Comparison of ENCODE assay signal across 31 cellular contexts in the genomic region with DNA sequence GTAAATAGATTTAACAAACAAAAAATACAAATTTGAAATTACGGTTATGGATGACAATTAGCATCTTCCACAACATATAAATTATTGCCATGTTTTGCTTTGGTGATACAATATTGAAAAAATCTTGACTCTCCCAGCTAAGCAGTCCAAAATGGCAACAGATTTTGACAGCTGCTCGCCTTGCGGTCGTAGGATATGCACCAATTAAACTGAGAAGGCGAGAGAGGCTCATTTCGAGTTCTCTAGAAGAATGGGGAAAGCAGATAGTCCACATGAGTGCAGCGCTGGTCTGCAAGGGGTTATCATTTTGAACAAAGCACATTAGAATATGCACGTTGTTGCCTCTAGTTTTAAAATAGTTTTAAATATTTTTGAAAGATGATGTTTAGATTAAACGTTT.
"Had no signal": no experiment of that assay in that cellular context is flagged by ENCODE, and none has a peak within 500 bp of the region (broad histone marks: within the 10 kb centered on the region; RNA-seq: fewer than 3 reads in every experiment).

No MANE protein-coding gene starts in this region.

- H3K36me3 Mint-ChIP-seq: activated CD8-positive, alpha-beta memory T cell treated with anti-CD3 and anti-CD28 coated beads, Interleukin-2, amount 10 ng/mL, durations not matched to agents 7 days and 5 days; activated naive CD4-positive, alpha-beta T cell treated with anti-CD3 and anti-CD28 coated beads, Interleukin-2, amount 10 ng/mL, durations not matched to agents 7 days and 5 days; activated naive CD4-positive, alpha-beta T cell treated with anti-CD3 and anti-CD28 coated beads, Interleukin-2, amount 50 U/mL, for 72 hours; activated naive CD8-positive, alpha-beta T cell treated with anti-CD3 and anti-CD28 coated beads, Interleukin-2, amount 10 ng/mL, durations not matched to agents 7 days and 5 days; brain had no signal

- ATAC-seq: activated CD4-positive, alpha-beta T cell treated with anti-CD3 and anti-CD28 coated beads for 36 hours; activated CD8-positive, alpha-beta memory T cell treated with anti-CD3 and anti-CD28 coated beads, Interleukin-2, amount 10 ng/mL, durations not matched to agents 7 days and 5 days; activated CD8-positive, alpha-beta T cell treated with anti-CD3 and anti-CD28 coated beads, Interleukin-2, amount 10 ng/mL, durations not matched to agents 7 days and 5 days; activated naive CD4-positive, alpha-beta T cell treated with anti-CD3 and anti-CD28 coated beads, Interleukin-2, amount 50 U/mL, for 72 hours; activated T-cell treated with anti-CD3 and anti-CD28 coated beads, Interleukin-2, amount 50 U/mL, for 72 hours; esophagus mucosa; T-helper 17 cell had no signal

- H3K27me3 ChIP-seq: ascending aorta, dorsolateral prefrontal cortex had no signal

- H3K27ac ChIP-seq: ascending aorta, coronary artery, dorsolateral prefrontal cortex, WERI-Rb-1 had no signal

- H3K27me3 Mint-ChIP-seq: activated CD4-positive, alpha-beta T cell treated with anti-CD3 and anti-CD28 coated beads, Interleukin-2, amount 10 ng/mL, durations not matched to agents 24 days and 14 days; activated T-cell treated with anti-CD3 and anti-CD28 coated beads, Interleukin-2, amount 50 U/mL, for 24 hours; brain had no signal

- H3K27ac Mint-ChIP-seq: activated CD4-positive, alpha-beta memory T cell treated with anti-CD3 and anti-CD28 coated beads for 36 hours; activated CD4-positive, alpha-beta T cell treated with anti-CD3 and anti-CD28 coated beads for 36 hours; activated CD4-positive, alpha-beta T cell treated with anti-CD3 and anti-CD28 coated beads, Interleukin-2, amount 10 ng/mL, durations not matched to agents 24 days and 14 days; activated CD8-positive, alpha-beta memory T cell treated with anti-CD3 and anti-CD28 coated beads, Interleukin-2, amount 10 ng/mL, durations not matched to agents 7 days and 5 days; activated CD8-positive, alpha-beta T cell treated with anti-CD3 and anti-CD28 coated beads, Interleukin-2, amount 10 ng/mL, durations not matched to agents 7 days and 5 days; activated naive CD4-positive, alpha-beta T cell treated with anti-CD3 and anti-CD28 coated beads, Interleukin-2, amount 10 ng/mL, durations not matched to agents 7 days and 5 days; activated naive CD4-positive, alpha-beta T cell treated with anti-CD3 and anti-CD28 coated beads, Interleukin-2, amount 50 U/mL, for 72 hours; activated naive CD8-positive, alpha-beta T cell treated with anti-CD3 and anti-CD28 coated beads, Interleukin-2, amount 10 ng/mL, durations not matched to agents 7 days and 5 days; activated T-cell treated with anti-CD3 and anti-CD28 coated beads, Interleukin-2, amount 50 U/mL, for 24 hours; activated T-cell treated with anti-CD3 and anti-CD28 coated beads, Interleukin-2, amount 50 U/mL, for 72 hours; dendritic cell treated with granulocyte-macrophage colony-stimulating factor and Interleukin-4, amounts not matched to agents 40 ng/mL and 50 ng/mL, for 4 days; endodermal cell; T-helper 17 cell; T-helper 2 cell treated with Interferon-gamma antibody and Interleukin-4, amounts not matched to agents 5 μg/mL and 100 μg/mL, for 36 hours had no signal

- H3K36me3 ChIP-seq: ascending aorta, WERI-Rb-1 had no signal

- H3K4me1 Mint-ChIP-seq: activated naive CD4-positive, alpha-beta T cell treated with anti-CD3 and anti-CD28 coated beads, Interleukin-2, amount 10 ng/mL, durations not matched to agents 7 days and 5 days; central memory CD8-positive, alpha-beta T cell had no signal

- H3K4me1 ChIP-seq: ascending aorta had no signal

- H3K4me3 ChIP-seq: ascending aorta, coronary artery, dorsolateral prefrontal cortex had no signal

- H3K9me3 Mint-ChIP-seq: activated CD4-positive, alpha-beta T cell treated with anti-CD3 and anti-CD28 coated beads, Interleukin-2, amount 10 ng/mL, durations not matched to agents 24 days and 14 days; activated naive CD4-positive, alpha-beta T cell treated with anti-CD3 and anti-CD28 coated beads, Interleukin-2, amount 10 ng/mL, durations not matched to agents 7 days and 5 days; activated naive CD4-positive, alpha-beta T cell treated with anti-CD3 and anti-CD28 coated beads, Interleukin-2, amount 50 U/mL, for 72 hours; activated T-cell treated with anti-CD3 and anti-CD28 coated beads, Interleukin-2, amount 50 U/mL, for 24 hours; activated T-cell treated with anti-CD3 and anti-CD28 coated beads, Interleukin-2, amount 50 U/mL, for 72 hours; brain; central memory CD8-positive, alpha-beta T cell; dendritic cell treated with granulocyte-macrophage colony-stimulating factor and Interleukin-4, amounts not matched to agents 40 ng/mL and 50 ng/mL, for 4 days; endodermal cell; T-helper 2 cell treated with Interferon-gamma antibody and Interleukin-4, amounts not matched to agents 5 μg/mL and 100 μg/mL, for 36 hours had no signal

- H3K4me3 Mint-ChIP-seq: activated CD4-positive, alpha-beta memory T cell treated with anti-CD3 and anti-CD28 coated beads for 36 hours; activated CD4-positive, alpha-beta T cell treated with anti-CD3 and anti-CD28 coated beads for 36 hours; activated CD4-positive, alpha-beta T cell treated with anti-CD3 and anti-CD28 coated beads, Interleukin-2, amount 10 ng/mL, durations not matched to agents 24 days and 14 days; activated CD8-positive, alpha-beta memory T cell treated with anti-CD3 and anti-CD28 coated beads, Interleukin-2, amount 10 ng/mL, durations not matched to agents 7 days and 5 days; activated CD8-positive, alpha-beta T cell treated with anti-CD3 and anti-CD28 coated beads, Interleukin-2, amount 10 ng/mL, durations not matched to agents 7 days and 5 days; activated naive CD4-positive, alpha-beta T cell treated with anti-CD3 and anti-CD28 coated beads, Interleukin-2, amount 10 ng/mL, durations not matched to agents 7 days and 5 days; activated naive CD8-positive, alpha-beta T cell treated with anti-CD3 and anti-CD28 coated beads, Interleukin-2, amount 10 ng/mL, durations not matched to agents 7 days and 5 days; activated T-cell treated with anti-CD3 and anti-CD28 coated beads, Interleukin-2, amount 50 U/mL, for 24 hours; activated T-cell treated with anti-CD3 and anti-CD28 coated beads, Interleukin-2, amount 50 U/mL, for 72 hours; brain; central memory CD8-positive, alpha-beta T cell; dendritic cell treated with granulocyte-macrophage colony-stimulating factor and Interleukin-4, amounts not matched to agents 40 ng/mL and 50 ng/mL, for 4 days; endodermal cell; T-helper 17 cell; T-helper 2 cell treated with Interferon-gamma antibody and Interleukin-4, amounts not matched to agents 5 μg/mL and 100 μg/mL, for 36 hours had no signal

- DNase-seq: activated CD4-positive, alpha-beta memory T cell treated with anti-CD3 and anti-CD28 coated beads for 36 hours; activated CD4-positive, alpha-beta T cell treated with anti-CD3 and anti-CD28 coated beads for 36 hours; activated CD4-positive, alpha-beta T cell treated with anti-CD3 and anti-CD28 coated beads, Interleukin-2, amount 10 ng/mL, durations not matched to agents 24 days and 14 days; activated CD4-positive, CD25-positive, alpha-beta regulatory T cell; activated CD4-positive, CD25-positive, alpha-beta regulatory T cell treated with anti-CD3 and anti-CD28 coated beads, Interleukin-2, amount 50 U/mL, for 72 hours; activated CD8-positive, alpha-beta memory T cell treated with anti-CD3 and anti-CD28 coated beads, Interleukin-2, amount 10 ng/mL, durations not matched to agents 7 days and 5 days; activated CD8-positive, alpha-beta memory T cell treated with anti-CD3 and anti-CD28 coated beads, Interleukin-2, amount 50 U/mL, for 4 hours; activated CD8-positive, alpha-beta T cell treated with anti-CD3 and anti-CD28 coated beads, Interleukin-2, amount 10 ng/mL, durations not matched to agents 7 days and 5 days; activated gamma-delta T cell; activated naive CD4-positive, alpha-beta T cell; activated naive CD4-positive, alpha-beta T cell treated with anti-CD3 and anti-CD28 coated beads, Interleukin-2, amount 10 ng/mL, durations not matched to agents 7 days and 5 days; activated naive CD8-positive, alpha-beta T cell treated with anti-CD3 and anti-CD28 coated beads, Interleukin-2, amount 10 ng/mL, durations not matched to agents 7 days and 5 days; activated T-cell treated with anti-CD3 and anti-CD28 coated beads, Interleukin-2, amount 50 U/mL, for 24 hours; activated T-cell treated with anti-CD3 and anti-CD28 coated beads, Interleukin-2, amount 50 U/mL, for 72 hours; dorsolateral prefrontal cortex; effector memory CD4-positive, alpha-beta T cell; endodermal cell; foreskin fibroblast; head of caudate nucleus; T-helper 1 cell; T-helper 17 cell; T1000; WERI-Rb-1 had no signal
